10 cellular contexts compared by ENCODE assay signal in genomic region chr3:161560006-161560637, GRCh38.
DNase-seq lines count a peak whose midpoint lies in the region; ATAC-seq and TF ChIP-seq lines count a peak whose summit lies in the region.
"Had no signal": no experiment of that assay in that cellular context is flagged by ENCODE, and none has a peak within 500 bp of the region (broad histone marks: within the 10 kb centered on the region; RNA-seq: fewer than 3 reads in every experiment).

No MANE protein-coding gene starts in this region.

- H3K27ac ChIP-seq in Panc1 (ENCODE audit: low read length) (no peak overlapping the region), neural progenitor cell (no peak overlapping the region)

- H3K9me3 ChIP-seq in Panc1 (ENCODE audit: control insufficient read depth, insufficient read depth, low read depth, low read length) (no peaks in the 10 kb centered on the region), neural progenitor cell (ENCODE audit: low read depth) (no peaks in the 10 kb centered on the region)

- peak; percentile 27 for DNase-seq in NCI-H2196 (lab: John Stamatoyannopoulos, UW; ENCODE audit: unreplicated experiment)
- no peak for DNase-seq in NCI-H2196 treated with DMSO at 0.1 percent for 48 hours (lab: John Stamatoyannopoulos, UW; ENCODE audit: unreplicated experiment)
- DNase-seq in HT-29 (ENCODE audit: low spot score) = peak; percentile 65
- DNase-seq in Panc1 (ENCODE audit: low read depth, low spot score) = peak; percentile 33
- DNase-seq in neural progenitor cell (ENCODE audit: low spot score) = peak; percentile 83
- no peak for DNase-seq in natural killer cell treated with Interleukin-12 subunit alpha and Interleukin-12 subunit beta and Interleukin-15 and Interleukin-18, amount 100 ng/mL, for 72 hours (ENCODE audit: low spot score)
- no peak for DNase-seq in activated effector memory CD4-positive, alpha-beta T cell treated with anti-CD3 and anti-CD28 coated beads, Interleukin-2, amount 50 U/mL, for 16 hours

- H3K9ac ChIP-seq in neural progenitor cell = no peak overlapping the region

- TF ChIP-seq CTCF in Panc1 (IDR thresholded peaks at IDR 0.05) = peak; percentile 69
- TF ChIP-seq CTCF in neural progenitor cell (IDR thresholded peaks at IDR 0.05) = peak; percentile 82

- H3K4me3 ChIP-seq in Panc1 (ENCODE audit: low read depth in 2 of 2, low read length in 2 of 2) (no peak overlapping the region), neural progenitor cell (no peak overlapping the region)

- in situ Hi-C loops in Panc1 (cut with HindIII; ENCODE audit: low pct_unique_long_range_greater_than_20kb, low sequenced_read_pairs) = no loop called here

- H3K36me3 ChIP-seq in Panc1 (ENCODE audit: control insufficient read depth, insufficient read depth, low read length) (no peaks in the 10 kb centered on the region), neural progenitor cell (no peaks in the 10 kb centered on the region)

- no peaks in the 10 kb centered on the region for H3K79me2 ChIP-seq in neural progenitor cell (ENCODE audit: low read depth)

- CTCF ChIA-PET in Panc1 (lab: Charles Lee) = no interaction called here

- no peak overlapping the region for H3K4me3 Mint-ChIP-seq in neural progenitor cell
- H3K4me3 Mint-ChIP-seq in natural killer cell treated with Interleukin-12 subunit alpha and Interleukin-12 subunit beta and Interleukin-15 and Interleukin-18, amount 100 ng/mL, for 72 hours = no peak overlapping the region
- H3K4me3 Mint-ChIP-seq: activated T-cell treated with anti-CD3 and anti-CD28 coated beads, Interleukin-2, amount 50 U/mL, for 72 hours; CD4-positive, CD25-positive, alpha-beta regulatory T cell had no signal

- no peaks in the 10 kb centered on the region for H3F3A ChIP-seq in neural progenitor cell (ENCODE audit: low read depth)

- H3K36me3 Mint-ChIP-seq in neural progenitor cell = no peaks in the 10 kb centered on the region
- H3K36me3 Mint-ChIP-seq in natural killer cell treated with Interleukin-12 subunit alpha and Interleukin-12 subunit beta and Interleukin-15 and Interleukin-18, amount 100 ng/mL, for 72 hours = no peaks in the 10 kb centered on the region
- H3K36me3 Mint-ChIP-seq: CD4-positive, CD25-positive, alpha-beta regulatory T cell had no signal

- no peak overlapping the region for H2AFZ ChIP-seq in neural progenitor cell (replicated peaks)

- intact Hi-C loops in Panc1 (cut with micrococcal nuclease; ENCODE audit: unreplicated experiment) = loop anchor here (10.0 kb wide), 2 partner anchors 295 to 1495 kb away; no protein-coding TSS in a partner anchor

- H3K4me1 ChIP-seq in Panc1 (ENCODE audit: control insufficient read depth, insufficient read depth, low read length) (0 out of 2 replicates have a peak, but pooled peaks cover 3% of the 10 kb centered on the region), neural progenitor cell (no peaks in the 10 kb centered on the region)

- H3K4me2 ChIP-seq in neural progenitor cell = no peak overlapping the region

- POLR2A ChIA-PET in Panc1 (lab: Charles Lee) = no interaction called here

- ATAC-seq in Panc1 (peak; percentile 86), esophagus mucosa (peak; percentile 49)
- ATAC-seq in natural killer cell treated with Interleukin-12 subunit alpha and Interleukin-12 subunit beta and Interleukin-15 and Interleukin-18, amount 100 ng/mL, for 72 hours = no peak
- ATAC-seq: activated T-cell treated with anti-CD3 and anti-CD28 coated beads, Interleukin-2, amount 50 U/mL, for 72 hours had no signal

- H3K27me3 Mint-ChIP-seq in neural progenitor cell (ENCODE audit: insufficient read depth, low read depth) = no peaks in the 10 kb centered on the region
- peaks cover 5 to 9% of the 10 kb centered on the region in 2 donors for H3K27me3 Mint-ChIP-seq in natural killer cell treated with Interleukin-12 subunit alpha and Interleukin-12 subunit beta and Interleukin-15 and Interleukin-18, amount 100 ng/mL, for 72 hours

- no peaks in the 10 kb centered on the region for H4K20me1 ChIP-seq in neural progenitor cell (ENCODE audit: low read depth)

- no peaks in the 10 kb centered on the region for H3K9me3 Mint-ChIP-seq in neural progenitor cell
- no peaks in the 10 kb centered on the region for H3K9me3 Mint-ChIP-seq in natural killer cell treated with Interleukin-12 subunit alpha and Interleukin-12 subunit beta and Interleukin-15 and Interleukin-18, amount 100 ng/mL, for 72 hours
- H3K9me3 Mint-ChIP-seq: activated T-cell treated with anti-CD3 and anti-CD28 coated beads, Interleukin-2, amount 50 U/mL, for 72 hours had no signal

- H3K27me3 ChIP-seq in Panc1 (ENCODE audit: control insufficient read depth, insufficient read depth, low read length) (peaks cover 3% of the 10 kb centered on the region; the same call in 1 of the 2 replicates), neural progenitor cell (no peaks in the 10 kb centered on the region)

- BruUV-seq in Panc1 (replicated peaks; lab: Mats Ljungman, UMichigan) = no TSS peak

- no peak overlapping the region for H3K27ac Mint-ChIP-seq in neural progenitor cell
- no peak overlapping the region for H3K27ac Mint-ChIP-seq in natural killer cell treated with Interleukin-12 subunit alpha and Interleukin-12 subunit beta and Interleukin-15 and Interleukin-18, amount 100 ng/mL, for 72 hours
- H3K27ac Mint-ChIP-seq: activated T-cell treated with anti-CD3 and anti-CD28 coated beads, Interleukin-2, amount 50 U/mL, for 72 hours; CD4-positive, CD25-positive, alpha-beta regulatory T cell had no signal

- H3K4me1 Mint-ChIP-seq in neural progenitor cell = peaks cover 28% of the 10 kb centered on the region
- H3K4me1 Mint-ChIP-seq in natural killer cell treated with Interleukin-12 subunit alpha and Interleukin-12 subunit beta and Interleukin-15 and Interleukin-18, amount 100 ng/mL, for 72 hours (ENCODE audit: low read depth in 2 of 2) = no peaks in the 10 kb centered on the region
- H3K4me1 Mint-ChIP-seq: CD4-positive, CD25-positive, alpha-beta regulatory T cell had no signal

Comparison
In these comparisons a context has a peak if more than half of its experiments do, and no peak if none do; other contexts are left out.
1. DNase-seq: peak in NCI-H2196 (single experiment), HT-29 (single experiment), Panc1 (single experiment) and neural progenitor cell (single experiment); none in NCI-H2196 treated with DMSO at 0.1 percent for 48 hours (single experiment), natural killer cell treated with Interleukin-12 subunit alpha and Interleukin-12 subunit beta and Interleukin-15 and Interleukin-18, amount 100 ng/mL, for 72 hours (single experiment) and activated effector memory CD4-positive, alpha-beta T cell treated with anti-CD3 and anti-CD28 coated beads, Interleukin-2, amount 50 U/mL, for 16 hours (single experiment).
2. ATAC-seq: peak in Panc1 (single experiment) and esophagus mucosa (single experiment); none in natural killer cell treated with Interleukin-12 subunit alpha and Interleukin-12 subunit beta and Interleukin-15 and Interleukin-18, amount 100 ng/mL, for 72 hours (0 of 2).